18 cellular contexts compared by ENCODE assay signal in genomic region chr10:58104419-58104818, GRCh38.
DNase-seq lines count a peak whose midpoint lies in the region; TF ChIP-seq lines count a peak whose summit lies in the region.
"Had no signal": no experiment of that assay in that cellular context is flagged by ENCODE, and none has a peak within 500 bp of the region (broad histone marks: within the 10 kb centered on the region; RNA-seq: fewer than 3 reads in every experiment).

No MANE protein-coding gene starts in this region.

- no peak for TF ChIP-seq POLR2A in testis (IDR thresholded peaks at IDR 0.05)

- no peak overlapping the region for H3K4me3 ChIP-seq in GM23248
- no peak overlapping the region for H3K4me3 ChIP-seq in neural progenitor cell
- H3K4me3 ChIP-seq in testis: no peak overlapping the region
- H3K4me3 ChIP-seq in H7 (ENCODE audit: insufficient read depth, low read depth, low read length): no peak overlapping the region
- H3K4me3 ChIP-seq: SJCRH30 had no signal

- H3K9ac ChIP-seq in GM23248: no peak overlapping the region
- H3K9ac ChIP-seq in neural progenitor cell: no peak overlapping the region

- peaks cover 20% of the 10 kb centered on the region; the same call in 1 of the 2 replicates for H3K27me3 ChIP-seq in GM23248 (replicated peaks; ENCODE audit: insufficient read depth)
- no peaks in the 10 kb centered on the region for H3K27me3 ChIP-seq in neural progenitor cell
- H3K27me3 ChIP-seq in testis: no peaks in the 10 kb centered on the region
- no peaks in the 10 kb centered on the region for H3K27me3 ChIP-seq in H7 (ENCODE audit: control insufficient read depth, insufficient read depth, low read length)
- H3K27me3 ChIP-seq: SJCRH30 had no signal

- H3K9me3 Mint-ChIP-seq in neural progenitor cell: peaks cover 6% of the 10 kb centered on the region
- peaks cover 9% of the 10 kb centered on the region for H3K9me3 Mint-ChIP-seq in mesothelial cell of epicardium

- no peaks in the 10 kb centered on the region for H3K36me3 Mint-ChIP-seq in neural progenitor cell
- H3K36me3 Mint-ChIP-seq in mesothelial cell of epicardium: no peaks in the 10 kb centered on the region

- H2AFZ ChIP-seq in GM23248: no peak overlapping the region
- peak overlapping the region; percentile 36 for H2AFZ ChIP-seq in neural progenitor cell (replicated peaks)

- H3K9me2 ChIP-seq in GM23248 (ENCODE audit: insufficient read depth): no peaks in the 10 kb centered on the region

- peaks cover 15% of the 10 kb centered on the region for H3F3A ChIP-seq in GM23248 (ENCODE audit: insufficient read depth)
- peaks cover 6% of the 10 kb centered on the region for H3F3A ChIP-seq in neural progenitor cell (ENCODE audit: low read depth)

- H3K36me3 ChIP-seq in GM23248 (ENCODE audit: low read depth) (no peaks in the 10 kb centered on the region), neural progenitor cell (no peaks in the 10 kb centered on the region), testis (ENCODE audit: low read depth, missing control alignments) (no peaks in the 10 kb centered on the region), H7 (replicated peaks; ENCODE audit: control insufficient read depth, insufficient read depth, low read length) (no peaks in the 10 kb centered on the region)
- H3K36me3 ChIP-seq: SJCRH30 had no signal

- H3K4me3 Mint-ChIP-seq in neural progenitor cell (no peak overlapping the region), mesothelial cell of epicardium (no peak overlapping the region)
- H3K4me3 Mint-ChIP-seq: H9 had no signal

- DNase-seq in AG08395 (ENCODE audit: low spot score): peak; percentile 13
- peak; percentile 24 for DNase-seq in GM23248
- DNase-seq in astrocyte of the hippocampus (ENCODE audit: low read depth, low spot score): peak; percentile 85
- DNase-seq in neural progenitor cell (ENCODE audit: low spot score): peak; percentile 5
- DNase-seq in testis: no peak
- no peak for DNase-seq in mesothelial cell of epicardium (ENCODE audit: low spot score in 2 of 2, unreplicated experiment in 2 of 2)
- no peak for DNase-seq in H7
- DNase-seq in NCI-H82 (lab: John Stamatoyannopoulos, UW): no peak
- DNase-seq: AML-193, COR-L47, H9, MV-4-11, NCI-H1436, NCI-H2029, NCI-H2171 treated with DMSO at 0.1 percent for 48 hours, NCI-H446 treated with DMSO at 0.1 percent for 48 hours, SJCRH30 had no signal

- TF ChIP-seq CTCF in neural progenitor cell (IDR thresholded peaks at IDR 0.05): no peak
- TF ChIP-seq CTCF in testis (IDR thresholded peaks at IDR 0.05): no peak
- TF ChIP-seq CTCF in mesothelial cell of epicardium (IDR thresholded peaks at IDR 0.05; ENCODE audit: unreplicated experiment): no peak

- no peak overlapping the region for H3K4me2 ChIP-seq in GM23248 (ENCODE audit: unreplicated experiment)
- H3K4me2 ChIP-seq in neural progenitor cell: peak overlapping the region; percentile 29

- no peaks in the 10 kb centered on the region for H3K27me3 Mint-ChIP-seq in neural progenitor cell (ENCODE audit: insufficient read depth, low read depth)
- H3K27me3 Mint-ChIP-seq in mesothelial cell of epicardium (ENCODE audit: low read depth): no peaks in the 10 kb centered on the region

- H3K4me1 ChIP-seq in GM23248 (ENCODE audit: insufficient read depth): peaks cover 11% of the 10 kb centered on the region
- peaks cover 7% of the 10 kb centered on the region for H3K4me1 ChIP-seq in neural progenitor cell
- H3K4me1 ChIP-seq in testis: no peaks in the 10 kb centered on the region
- H3K4me1 ChIP-seq: SJCRH30 had no signal

- no peaks in the 10 kb centered on the region for H3K9me3 ChIP-seq in GM23248 (ENCODE audit: low read depth)
- no peaks in the 10 kb centered on the region for H3K9me3 ChIP-seq in neural progenitor cell (ENCODE audit: low read depth)
- no peaks in the 10 kb centered on the region for H3K9me3 ChIP-seq in testis
- H3K9me3 ChIP-seq: SJCRH30 had no signal

- in situ Hi-C loops in GM23248 (cut with MboI): no loop called here

- no peaks in the 10 kb centered on the region for H3K4me1 Mint-ChIP-seq in neural progenitor cell
- H3K4me1 Mint-ChIP-seq in mesothelial cell of epicardium: no peaks in the 10 kb centered on the region

- intact Hi-C loops in testis (cut with DNase I; ENCODE audit: low total_unique reads): no loop called here

- H4K20me1 ChIP-seq in GM23248 (ENCODE audit: insufficient read depth) (no peaks in the 10 kb centered on the region), neural progenitor cell (ENCODE audit: low read depth) (no peaks in the 10 kb centered on the region)

- no peak overlapping the region for H3K27ac Mint-ChIP-seq in neural progenitor cell
- H3K27ac Mint-ChIP-seq in mesothelial cell of epicardium: no peak overlapping the region
- H3K27ac Mint-ChIP-seq: H9 had no signal

- H3K27ac ChIP-seq in GM23248 (no peak overlapping the region), neural progenitor cell (peak overlapping the region; percentile 42), testis (no peak overlapping the region)
- H3K27ac ChIP-seq: RWPE1, SJCRH30 had no signal

- H3K79me2 ChIP-seq in GM23248 (ENCODE audit: insufficient read depth) (no peaks in the 10 kb centered on the region), neural progenitor cell (ENCODE audit: low read depth) (no peaks in the 10 kb centered on the region)

Comparison
In these comparisons a context has a peak if more than half of its experiments do, and no peak if none do; other contexts are left out.
1. DNase-seq: peak in AG08395 (single experiment), GM23248 (single experiment), astrocyte of the hippocampus (single experiment) and neural progenitor cell (single experiment); none in testis (single experiment), mesothelial cell of epicardium (0 of 2), H7 (single experiment) and NCI-H82 (single experiment).